17 cellular contexts compared by ENCODE assay signal in the genomic region with DNA sequence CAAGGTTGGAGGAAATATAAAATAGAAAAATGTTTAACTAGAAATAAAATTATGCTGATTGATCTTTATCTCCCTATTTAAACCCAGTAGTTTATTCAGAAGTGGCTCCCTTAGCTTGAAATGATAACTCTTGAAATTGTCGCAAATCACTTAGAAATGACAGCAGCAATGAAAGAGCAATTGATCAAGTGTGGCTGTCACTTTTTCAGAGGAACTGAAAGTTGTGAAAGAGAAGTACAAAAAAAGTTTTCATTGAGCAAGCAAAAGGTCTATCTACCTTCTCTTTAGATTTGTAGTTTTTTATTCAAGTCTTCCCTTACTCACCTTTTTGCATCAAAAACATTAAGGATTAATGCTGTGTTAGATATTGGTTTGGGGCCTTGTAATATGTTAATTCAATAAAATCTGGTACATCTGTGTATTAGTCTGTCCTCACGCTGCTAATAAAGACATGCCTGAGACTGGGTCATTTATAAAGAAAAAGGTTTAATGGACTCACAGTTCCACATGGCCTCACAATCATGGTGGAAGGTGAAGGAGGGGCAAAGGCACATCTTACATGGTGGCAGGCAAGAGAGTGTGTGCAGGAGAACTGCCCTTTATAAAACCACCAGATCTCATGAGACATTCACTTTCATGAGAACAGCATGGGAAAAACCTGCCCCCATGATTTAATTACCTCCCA. TPM values are rescaled to one million over a fixed set of nuclear protein-coding genes. Genes with fewer than 3 reads are reported as not detected.
DNase-seq lines count a peak whose midpoint lies in the region; ATAC-seq, FAIRE-seq and TF ChIP-seq lines count a peak whose summit lies in the region.
"Had no signal": no experiment of that assay in that cellular context is flagged by ENCODE, and none has a peak within 500 bp of the region (broad histone marks: within the 10 kb centered on the region; RNA-seq: fewer than 3 reads in every experiment).

No MANE protein-coding gene starts in this region.

- no peak for TF ChIP-seq POLR2A in body of pancreas (IDR thresholded peaks at IDR 0.05)

- 83 to 94% methylated on average over 2 of the region's 2 CpGs for WGBS in body of pancreas, 2 donors

- intact Hi-C loops in body of pancreas (cut with DNase I) = no loop called here

- H3K27ac ChIP-seq in VCaP (peak overlapping the region; percentile 40; the same call in 1 of the 2 replicates), body of pancreas (no peak overlapping the region)
- H3K27ac ChIP-seq: SJSA1 had no signal

- TF ChIP-seq CTCF in GM12864 (IDR thresholded peaks at IDR 0.05; ENCODE audit: low read depth, low read length, missing control alignments) = no peak
- TF ChIP-seq CTCF in VCaP (conservative IDR thresholded peaks at IDR 0.05) = no peak
- no peak for TF ChIP-seq CTCF in body of pancreas (IDR thresholded peaks at IDR 0.05)

- no peaks in the 10 kb centered on the region for H3K36me3 ChIP-seq in body of pancreas (replicated peaks in 1 of 2; ENCODE audit: insufficient read depth in 1 of 2, low read depth in 2 of 2)

- no peaks in the 10 kb centered on the region for H3K27me3 ChIP-seq in body of pancreas
- H3K27me3 ChIP-seq: BLaER1 treated with 17β-estradiol and CSF1 and Interleukin-3, amounts not matched to agents 10 nM and 100 nM; SJSA1 had no signal

- H3K9me3 ChIP-seq in body of pancreas = no peaks in the 10 kb centered on the region
- H3K9me3 ChIP-seq: SJSA1 had no signal

- peak; percentile 80 for FAIRE-seq in GM19239 (lab: Jason Lieb, UNC)
- FAIRE-seq: G401.6 had no signal

- H3K4me3 ChIP-seq in GM12864 (ENCODE audit: low read depth, low read length) = no peak overlapping the region
- no peak overlapping the region for H3K4me3 ChIP-seq in body of pancreas
- H3K4me3 ChIP-seq: SJSA1 had no signal

- no peaks in the 10 kb centered on the region for H3K4me1 ChIP-seq in body of pancreas
- H3K4me1 ChIP-seq: SJSA1 had no signal

- peak; percentile 66 for ATAC-seq in HG03108 (IDR thresholded peaks at IDR 0.05; ENCODE audit: unreplicated experiment)
- no peak for ATAC-seq in body of pancreas
- no peak for ATAC-seq in HG03045 (IDR thresholded peaks at IDR 0.05; ENCODE audit: unreplicated experiment)
- ATAC-seq: stimulated activated naive CD8-positive, alpha-beta T cell treated with anti-CD3 and anti-CD28 coated beads, Interleukin-15, amount 100 ng/mL, for 72 hours had no signal

- DNase-seq in GM12864 (ENCODE audit: low read depth) = peak; percentile 42
- peak; percentile 30 for DNase-seq in GM19239 (ENCODE audit: insufficient read length, low spot score)
- no peak for DNase-seq in NK-92 treated with Interleukin-12 subunit alpha and Interleukin-12 subunit beta, amount 100 ng/mL, for 24 hours (lab: John Stamatoyannopoulos, UW)
- no peak for DNase-seq in body of pancreas
- DNase-seq in NCI-H1105 treated with DMSO at 0.1 percent for 48 hours (lab: John Stamatoyannopoulos, UW) = no peak
- DNase-seq: activated CD4-positive, alpha-beta T cell treated with anti-CD3 and anti-CD28 coated beads for 48 hours; activated naive CD4-positive, alpha-beta T cell treated with Interleukin-2 at 50 U/mL for 16 hours; dermis blood vessel endothelial cell; NCI-H1417 treated with DMSO at 0.1 percent for 48 hours; NCI-H69; stimulated activated naive CD8-positive, alpha-beta T cell treated with anti-CD3 and anti-CD28 coated beads, Interleukin-15, amount 100 ng/mL, for 72 hours had no signal

RNA-seq across cellular contexts. Expression of gene LRRC8C, which starts 48.3 kb away (rescaled TPM):
- 1 to 10 TPM; 3.4 to 4.6 TPM for total RNA-seq in body of pancreas

Comparison
In these comparisons a context has a peak if more than half of its experiments do, and no peak if none do; other contexts are left out.
1. DNase-seq: peak in GM12864 (single experiment) and GM19239 (single experiment); none in NK-92 treated with Interleukin-12 subunit alpha and Interleukin-12 subunit beta, amount 100 ng/mL, for 24 hours (single experiment), body of pancreas (0 of 4) and NCI-H1105 treated with DMSO at 0.1 percent for 48 hours (single experiment).